In the genomic region with DNA sequence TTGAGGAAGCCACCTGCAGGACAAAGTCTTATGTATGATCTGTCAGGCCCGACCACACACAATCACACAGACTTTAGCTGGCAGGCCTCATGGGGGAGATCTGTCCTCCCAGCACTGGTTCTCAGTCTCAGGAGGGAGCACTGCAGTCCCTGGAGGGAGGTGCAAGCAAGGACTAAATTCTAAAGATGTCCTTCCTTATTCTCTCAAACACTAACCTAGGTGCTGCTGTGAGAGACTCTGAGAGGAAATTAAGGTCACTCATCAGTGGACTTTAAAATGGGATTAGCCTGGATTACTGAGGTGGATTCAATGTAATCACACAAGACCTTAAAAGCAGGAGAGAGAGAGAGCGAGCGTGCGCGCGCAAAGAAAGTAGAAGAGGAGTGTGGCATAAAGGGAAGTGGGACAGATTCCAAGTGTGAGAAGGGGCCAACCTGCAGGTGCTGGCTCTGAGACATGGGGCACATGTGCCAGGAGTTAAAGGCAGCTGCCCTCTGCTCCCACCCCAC, we compare ENCODE assay signal across 13 cellular contexts. TPM values are rescaled to one million over a fixed set of nuclear protein-coding genes. Genes with fewer than 3 reads are reported as not detected.
DNase-seq lines count a peak whose midpoint lies in the region; ATAC-seq and TF ChIP-seq lines count a peak whose summit lies in the region.
"Had no signal": no experiment of that assay in that cellular context is flagged by ENCODE, and none has a peak within 500 bp of the region (broad histone marks: within the 10 kb centered on the region; RNA-seq: fewer than 3 reads in every experiment).

No MANE protein-coding gene starts in this region.

- H3K4me1 ChIP-seq in BE2C (no peaks in the 10 kb centered on the region), Loucy (ENCODE audit: insufficient read depth, low read length, poor library complexity, severe bottlenecking) (peaks cover 6% of the 10 kb centered on the region), cardiac muscle cell (ENCODE audit: low read depth) (no peaks in the 10 kb centered on the region)

- peak overlapping the region; percentile 35 for H3K27ac ChIP-seq in cardiac muscle cell

- H3K36me3 ChIP-seq in BE2C (peaks cover 32% of the 10 kb centered on the region), Loucy (ENCODE audit: insufficient read depth, low read length) (peaks cover 15% of the 10 kb centered on the region), cardiac muscle cell (no peaks in the 10 kb centered on the region)

- H3K27me3 ChIP-seq in BE2C (no peaks in the 10 kb centered on the region), Loucy (ENCODE audit: insufficient read depth, low read length, poor library complexity, severe bottlenecking) (no peaks in the 10 kb centered on the region), cardiac muscle cell (no peaks in the 10 kb centered on the region)

- ATAC-seq in GM18909 (IDR thresholded peaks at IDR 0.05; ENCODE audit: poor library complexity, unreplicated experiment) (peak; percentile 80), HG02852 (IDR thresholded peaks at IDR 0.05; ENCODE audit: unreplicated experiment) (no peak)
- ATAC-seq: CD8-positive, alpha-beta T cell had no signal

- no peak overlapping the region for H3K4me3 ChIP-seq in BE2C (ENCODE audit: low read depth, low read length)
- no peak overlapping the region for H3K4me3 ChIP-seq in Loucy (ENCODE audit: low read length, poor library complexity, severe bottlenecking)
- no peak overlapping the region for H3K4me3 ChIP-seq in cardiac muscle cell

- DNase-seq in BE2C, result no peak
- no peak for DNase-seq in cardiac muscle cell (ENCODE audit: low read depth in 1 of 2, low spot score in 1 of 2)
- no peak for DNase-seq in globus pallidus (ENCODE audit: low spot score)
- DNase-seq in NCI-H1694 (lab: John Stamatoyannopoulos, UW), result no peak
- DNase-seq in epidermal melanocyte (ENCODE audit: insufficient read length, low spot score), result no peak
- DNase-seq: activated CD8-positive, alpha-beta memory T cell treated with anti-CD3 and anti-CD28 coated beads, Interleukin-2, amount 50 U/mL, for 4 hours; CD8-positive, alpha-beta T cell; SK-N-SH had no signal

- H2AFZ ChIP-seq in Loucy (ENCODE audit: low read length), result no peak overlapping the region

- H4K20me1 ChIP-seq in Loucy (ENCODE audit: insufficient read depth, low read length, poor library complexity, severe bottlenecking), result peaks cover 34% of the 10 kb centered on the region

- TF ChIP-seq CTCF in BE2C (IDR thresholded peaks at IDR 0.05; ENCODE audit: low read depth, low read length) (0 out of 2 replicates have a peak, but pooled peaks have one; percentile 6), Loucy (conservative IDR thresholded peaks at IDR 0.05; ENCODE audit: low read length) (0 out of 2 replicates have a peak, but pooled peaks have one; percentile 30), cardiac muscle cell (IDR thresholded peaks at IDR 0.05; ENCODE audit: low read depth, low read length) (no peak)

- H3K9me3 ChIP-seq in BE2C (no peaks in the 10 kb centered on the region), Loucy (ENCODE audit: insufficient read depth, low read depth, low read length) (no peaks in the 10 kb centered on the region), cardiac muscle cell (ENCODE audit: low read depth) (no peaks in the 10 kb centered on the region)
- H3K9me3 ChIP-seq: SK-N-SH had no signal

- H3F3A ChIP-seq in Loucy (ENCODE audit: low read depth), result no peaks in the 10 kb centered on the region

- H3K9ac ChIP-seq in Loucy (ENCODE audit: low read depth, low read length, poor library complexity, severe bottlenecking), result no peak overlapping the region
- H3K9ac ChIP-seq: SK-N-SH had no signal

- H3K79me2 ChIP-seq in Loucy (ENCODE audit: insufficient read depth, low read length), result peaks cover 50% of the 10 kb centered on the region

- no peak overlapping the region for H3K4me2 ChIP-seq in Loucy (ENCODE audit: low read depth, low read length, poor library complexity, severe bottlenecking)
- H3K4me2 ChIP-seq: SK-N-SH had no signal

- H3K9me2 ChIP-seq in Loucy (replicated peaks; ENCODE audit: low read depth, low read length), result no peaks in the 10 kb centered on the region
- H3K9me2 ChIP-seq: SK-N-SH had no signal

RNA-seq across cellular contexts. Expression of gene GLO1, which starts 14.3 kb away (rescaled TPM):
- polyA plus RNA-seq in BE2C (2012; ENCODE audit: insufficient read depth, insufficient read length, low read depth), result 68.3 TPM
- total RNA-seq in cardiac muscle cell, result 122 and 139 TPM in 2 replicates
- 219 and 243 TPM in 2 replicates for polyA plus RNA-seq in cardiac muscle cell

RNA-seq across cellular contexts. Expression of gene DNAH8, which starts 26.5 kb away (rescaled TPM):
- not detected for polyA plus RNA-seq in BE2C (2012; ENCODE audit: insufficient read depth, insufficient read length, low read depth)
- total RNA-seq in cardiac muscle cell, result not detected in 2 replicates
- polyA plus RNA-seq in cardiac muscle cell, result not detected in 2 replicates
- total RNA-seq: CD8-positive, alpha-beta T cell; dermis microvascular lymphatic vessel endothelial cell; omental fat pad had no signal
- polyA plus RNA-seq: SK-N-SH had no signal

RNA-seq across cellular contexts. Expression of gene BTBD9, which starts 48.9 kb away (rescaled TPM):
- polyA plus RNA-seq in BE2C (2012; ENCODE audit: insufficient read depth, insufficient read length, low read depth), result 6.8 TPM
- 10.1 and 10.9 TPM in 2 replicates for total RNA-seq in cardiac muscle cell
- polyA plus RNA-seq in cardiac muscle cell, result 8.4 and 10.4 TPM in 2 replicates
